28 cellular contexts compared by ENCODE assay signal in genomic region chr18:35982404-35983114, GRCh38.
DNase-seq lines count a peak whose midpoint lies in the region; ATAC-seq and TF ChIP-seq lines count a peak whose summit lies in the region.
"Had no signal": no experiment of that assay in that cellular context is flagged by ENCODE, and none has a peak within 500 bp of the region (broad histone marks: within the 10 kb centered on the region; RNA-seq: fewer than 3 reads in every experiment).

No MANE protein-coding gene starts in this region.

- peaks cover 4% of the 10 kb centered on the region; the same call in 1 of the 2 replicates for H3K9me3 Mint-ChIP-seq in HFFc6
- H3K9me3 Mint-ChIP-seq: activated B cell treated with CpG ODN at 0.5 μM for 24 hours; activated CD4-positive, alpha-beta memory T cell treated with anti-CD3 and anti-CD28 coated beads, Interleukin-2, amount 10 ng/mL, durations not matched to agents 7 days and 5 days; brain; T-helper 2 cell treated with Interferon-gamma antibody and Interleukin-4, amounts not matched to agents 5 μg/mL and 100 μg/mL, for 36 hours had no signal

- H3K27me3 Mint-ChIP-seq in HFFc6 (ENCODE audit: insufficient read depth), result no peaks in the 10 kb centered on the region
- H3K27me3 Mint-ChIP-seq: activated B cell treated with CpG ODN at 0.5 μM for 24 hours; activated CD4-positive, alpha-beta memory T cell treated with anti-CD3 and anti-CD28 coated beads, Interleukin-2, amount 10 ng/mL, durations not matched to agents 7 days and 5 days; activated naive CD4-positive, alpha-beta T cell treated with anti-CD3 and anti-CD28 coated beads, Interleukin-2, amount 50 U/mL, for 24 hours; activated T-cell treated with anti-CD3 and anti-CD28 coated beads, Interleukin-2, amount 50 U/mL, for 24 hours; brain; naive thymus-derived CD8-positive, alpha-beta T cell had no signal

- H3K4me3 ChIP-seq in AG04449 (ENCODE audit: low read depth, low read length) (no peak overlapping the region), astrocyte of the cerebellum (ENCODE audit: low read depth, low read length) (no peak overlapping the region), PC-3 (ENCODE audit: low read length) (no peak overlapping the region)
- H3K4me3 ChIP-seq: A549, SJCRH30 had no signal

- H3K9me2 ChIP-seq in PC-3 (replicated peaks; ENCODE audit: low read length), result no peaks in the 10 kb centered on the region

- no peak overlapping the region for H3K9ac ChIP-seq in PC-3 (ENCODE audit: low read length)

- H4K20me1 ChIP-seq in PC-3 (ENCODE audit: low read length), result no peaks in the 10 kb centered on the region

- peaks cover 51% of the 10 kb centered on the region for H3K4me1 Mint-ChIP-seq in HFFc6 (ENCODE audit: low read depth)
- H3K4me1 Mint-ChIP-seq: activated B cell treated with CpG ODN at 0.5 μM for 24 hours; activated CD4-positive, alpha-beta memory T cell treated with anti-CD3 and anti-CD28 coated beads, Interleukin-2, amount 10 ng/mL, durations not matched to agents 7 days and 5 days; activated naive CD4-positive, alpha-beta T cell treated with anti-CD3 and anti-CD28 coated beads, Interleukin-2, amount 50 U/mL, for 24 hours; brain had no signal

- BruUV-seq in PC-3 (replicated peaks; lab: Mats Ljungman, UMichigan), result no TSS peak

- DNase-seq in AG04449 (ENCODE audit: low read depth, low spot score) (peak; percentile 82), HFFc6 (peak; percentile 80), astrocyte of the cerebellum (ENCODE audit: low read depth) (peak; percentile 23), fibroblast of the conjunctiva (ENCODE audit: low read depth) (peak; percentile 65), UCSD-AML1 (lab: John Stamatoyannopoulos, UW; ENCODE audit: unreplicated experiment) (no peak), PC-3 (no peak)
- DNase-seq: activated B cell treated with CpG ODN at 0.5 μM for 24 hours; activated CD4-positive, alpha-beta memory T cell treated with anti-CD3 and anti-CD28 coated beads, Interleukin-2, amount 10 ng/mL, durations not matched to agents 7 days and 5 days; activated T-cell treated with anti-CD3 and anti-CD28 coated beads, Interleukin-2, amount 50 U/mL, for 24 hours; cortex of kidney; DMS 273 treated with DMSO at 0.1 percent for 48 hours; GDM1; KBM-7; left cardiac atrium; naive thymus-derived CD8-positive, alpha-beta T cell; NCI-H1048; NCI-H1930; NCI-H226; SJCRH30; stimulated activated CD4-positive, alpha-beta T cell treated with anti-CD3 and anti-CD28 coated beads, Interleukin-2, amount 100 ng/mL, for 24 hours; stimulated activated naive CD4-positive, alpha-beta T cell treated with Interleukin-2 at 50 U/mL for 16 hours had no signal

- TF ChIP-seq CTCF in AG04449 (IDR thresholded peaks at IDR 0.05; ENCODE audit: insufficient read depth, low read length, missing control alignments) (no peak), HFFc6 (IDR thresholded peaks at IDR 0.05) (no peak), astrocyte of the cerebellum (IDR thresholded peaks at IDR 0.05; ENCODE audit: low read depth, low read length, missing control alignments) (no peak), PC-3 (conservative IDR thresholded peaks at IDR 0.05; ENCODE audit: low read depth, low read length) (no peak)

- H3K4me1 ChIP-seq in PC-3 (ENCODE audit: insufficient read depth, low read length), result no peaks in the 10 kb centered on the region
- H3K4me1 ChIP-seq: A549, SJCRH30 had no signal

- H3K27me3 ChIP-seq in PC-3 (ENCODE audit: low read length), result no peaks in the 10 kb centered on the region
- H3K27me3 ChIP-seq: SJCRH30 had no signal

- POLR2A ChIA-PET in AG04449 (lab: Yijun Ruan, JAX), result interaction anchor here (1.9 kb wide), 1 partner anchor 10 kb away, joined by 6 read pairs; the partner anchor contains the start of gene RMP24
- POLR2A ChIA-PET in PC-3 (lab: Charles Lee; ENCODE audit: unreplicated experiment), result interaction anchor here (0.7 kb wide), 1 partner anchor 101 kb away, joined by 4 read pairs; no protein-coding TSS in a partner anchor

- no peaks in the 10 kb centered on the region for H3K9me3 ChIP-seq in PC-3 (ENCODE audit: low read length)
- H3K9me3 ChIP-seq: A549, SJCRH30 had no signal

- H3K36me3 Mint-ChIP-seq in HFFc6 (ENCODE audit: low read depth), result peaks cover 59% of the 10 kb centered on the region

- H3K4me2 ChIP-seq in PC-3 (ENCODE audit: low read length), result no peak overlapping the region
- H3K4me2 ChIP-seq: A549 had no signal

- CTCF ChIA-PET in AG04449 (lab: Yijun Ruan, JAX), result interaction anchor here (0.6 to 2.0 kb wide), 2 partner anchors 35 to 166 kb away, joined by 3 to 5 read pairs; no protein-coding TSS in a partner anchor
- CTCF ChIA-PET in PC-3 (lab: Charles Lee), result no interaction called here

- no peaks in the 10 kb centered on the region for H3F3A ChIP-seq in PC-3 (ENCODE audit: low read length, unreplicated experiment)

- H3K27ac Mint-ChIP-seq in HFFc6, result peak overlapping the region; percentile 97
- H3K27ac Mint-ChIP-seq: activated B cell treated with CpG ODN at 0.5 μM for 24 hours; activated CD4-positive, alpha-beta memory T cell treated with anti-CD3 and anti-CD28 coated beads, Interleukin-2, amount 10 ng/mL, durations not matched to agents 7 days and 5 days; activated naive CD4-positive, alpha-beta T cell treated with anti-CD3 and anti-CD28 coated beads, Interleukin-2, amount 50 U/mL, for 24 hours; activated T-cell treated with anti-CD3 and anti-CD28 coated beads, Interleukin-2, amount 50 U/mL, for 24 hours; brain; T-helper 2 cell treated with Interferon-gamma antibody and Interleukin-4, amounts not matched to agents 5 μg/mL and 100 μg/mL, for 36 hours had no signal

- intact Hi-C loops in PC-3 (cut with micrococcal nuclease), result no loop called here

- peak overlapping the region; percentile 64 for H3K4me3 Mint-ChIP-seq in HFFc6
- H3K4me3 Mint-ChIP-seq: activated B cell treated with CpG ODN at 0.5 μM for 24 hours; activated CD4-positive, alpha-beta memory T cell treated with anti-CD3 and anti-CD28 coated beads, Interleukin-2, amount 10 ng/mL, durations not matched to agents 7 days and 5 days; activated naive CD4-positive, alpha-beta T cell treated with anti-CD3 and anti-CD28 coated beads, Interleukin-2, amount 50 U/mL, for 24 hours; activated T-cell treated with anti-CD3 and anti-CD28 coated beads, Interleukin-2, amount 50 U/mL, for 24 hours; brain; naive thymus-derived CD8-positive, alpha-beta T cell; T-helper 2 cell treated with Interferon-gamma antibody and Interleukin-4, amounts not matched to agents 5 μg/mL and 100 μg/mL, for 36 hours had no signal

- in situ Hi-C loops in astrocyte of the cerebellum (cut with HindIII; ENCODE audit: low sequenced_read_pairs), result no loop called here

- H3K36me3 ChIP-seq in PC-3 (ENCODE audit: low read depth, low read length), result no peaks in the 10 kb centered on the region

- ATAC-seq in PC-3 (no peak), GM21737 (IDR thresholded peaks at IDR 0.05; ENCODE audit: unreplicated experiment) (no peak), HG03196 (IDR thresholded peaks at IDR 0.05; ENCODE audit: unreplicated experiment) (no peak)
- ATAC-seq: A549; left cardiac atrium; naive thymus-derived CD8-positive, alpha-beta T cell; Panc1 had no signal

- no peaks in the 10 kb centered on the region for H3K79me2 ChIP-seq in PC-3 (ENCODE audit: low read length)

- H3K27ac ChIP-seq in PC-3 (ENCODE audit: low read length), result no peak overlapping the region
- H3K27ac ChIP-seq: A549, SJCRH30 had no signal

- no peak overlapping the region for H2AFZ ChIP-seq in PC-3 (ENCODE audit: low read length)

Comparison
In these comparisons a context has a peak if more than half of its experiments do, and no peak if none do; other contexts are left out.
1. DNase-seq: peak in AG04449 (single experiment), HFFc6 (single experiment), astrocyte of the cerebellum (single experiment) and fibroblast of the conjunctiva (single experiment); none in UCSD-AML1 (single experiment) and PC-3 (single experiment).